Comparison of ENCODE assay signal across 12 cellular contexts in the genomic region with DNA sequence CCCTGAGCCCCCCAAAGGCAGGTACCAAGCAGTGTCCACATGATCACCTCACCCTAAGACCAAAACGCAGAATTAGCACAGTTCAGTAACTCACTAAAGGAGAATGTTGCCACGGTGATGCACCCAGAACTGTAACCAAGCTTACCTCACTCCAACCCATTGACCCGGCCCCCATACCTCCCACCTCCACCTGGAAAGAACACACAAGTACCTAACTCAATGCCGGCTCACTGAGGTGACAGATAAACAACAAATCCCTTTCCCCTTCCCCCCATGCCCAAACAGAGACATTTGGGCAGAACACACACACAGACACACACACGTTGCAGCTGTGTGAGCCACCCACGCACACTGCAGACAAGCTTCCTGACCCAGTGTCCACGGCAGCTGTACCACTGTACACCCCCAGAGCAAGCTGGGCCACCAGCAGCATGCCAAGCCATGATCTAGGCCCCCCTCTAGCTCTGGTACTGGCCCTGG. TPM values are rescaled to one million over a fixed set of nuclear protein-coding genes. Genes with fewer than 3 reads are reported as not detected.
A peak's percentile ranks its signal among the peaks of the same experiment; 100 is the strongest.
DNase-seq lines count a peak whose midpoint lies in the region; ATAC-seq and TF ChIP-seq lines count a peak whose summit lies in the region.
"Had no signal": no experiment of that assay in that cellular context is flagged by ENCODE, and none has a peak within 500 bp of the region (broad histone marks: within the 10 kb centered on the region; RNA-seq: fewer than 3 reads in every experiment).

No MANE protein-coding gene starts in this region.

- peaks cover 26% of the 10 kb centered on the region for H3K4me1 ChIP-seq in CD4-positive, CD25-positive, alpha-beta regulatory T cell (ENCODE audit: control insufficient read depth, insufficient read depth, low read length, poor library complexity, severe bottlenecking)
- H3K4me1 ChIP-seq in RWPE2 (ENCODE audit: insufficient read depth, poor library complexity, severe bottlenecking) (peaks cover 52% of the 10 kb centered on the region), gastroesophageal sphincter (peaks cover 0 to 66% (median 12%) of the 10 kb centered on the region in 3 donors), rectal smooth muscle tissue (ENCODE audit: control insufficient read depth, insufficient read depth, low read length) (peaks cover 5% of the 10 kb centered on the region)

- ATAC-seq in CD4-positive, CD25-positive, alpha-beta regulatory T cell (ENCODE audit: low read depth in 2 of 2): no peak
- ATAC-seq in RWPE2 (ENCODE audit: low read depth): no peak
- ATAC-seq in gastroesophageal sphincter: no peak
- ATAC-seq in HG03520 (IDR thresholded peaks at IDR 0.05; ENCODE audit: unreplicated experiment): no peak
- ATAC-seq in HG02678 (IDR thresholded peaks at IDR 0.05; ENCODE audit: unreplicated experiment): no peak

- no peak for TF ChIP-seq EP300 in gastroesophageal sphincter (IDR thresholded peaks at IDR 0.05)

- no peak for TF ChIP-seq POLR2A in gastroesophageal sphincter (IDR thresholded peaks at IDR 0.05)

- peaks cover 6 to 40% (median 16%) of the 10 kb centered on the region in 4 donors for H3K4me1 Mint-ChIP-seq in CD4-positive, CD25-positive, alpha-beta regulatory T cell

- peaks cover 0 to 2% (median 0%) of the 10 kb centered on the region in 7 donors for H3K9me3 Mint-ChIP-seq in CD4-positive, CD25-positive, alpha-beta regulatory T cell

- no peak overlapping the region for H3K4me3 ChIP-seq in CD4-positive, CD25-positive, alpha-beta regulatory T cell (ENCODE audit: low read depth, low read length)
- H3K4me3 ChIP-seq in RWPE2 (ENCODE audit: severe bottlenecking) (peak overlapping the region; percentile 40), gastroesophageal sphincter (peak overlapping the region; percentile 38 to 72), rectal smooth muscle tissue (ENCODE audit: low read length) (peak overlapping the region; percentile 77)

- WGBS in gastroesophageal sphincter (ENCODE audit: low coverage in 1 of 2), 2 donors: 40 to 100% methylated on average over 1 of the region's 7 CpGs

- peak overlapping the region in 1 of 3 donors; percentile 5 for H3K27ac Mint-ChIP-seq in CD4-positive, CD25-positive, alpha-beta regulatory T cell

- no peaks in the 10 kb centered on the region for H3K27me3 ChIP-seq in CD4-positive, CD25-positive, alpha-beta regulatory T cell (ENCODE audit: control insufficient read depth, insufficient read depth, low read length)
- no peaks in the 10 kb centered on the region for H3K27me3 ChIP-seq in RWPE2 (ENCODE audit: insufficient read depth, poor library complexity, severe bottlenecking)
- no peaks in the 10 kb centered on the region for H3K27me3 ChIP-seq in gastroesophageal sphincter
- H3K27me3 ChIP-seq in rectal smooth muscle tissue (ENCODE audit: control insufficient read depth, insufficient read depth, low read length): no peaks in the 10 kb centered on the region

- no peak overlapping the region for H3K9ac ChIP-seq in rectal smooth muscle tissue (ENCODE audit: low read length)

- peaks cover 4% of the 10 kb centered on the region for H3K27me3 Mint-ChIP-seq in CD4-positive, CD25-positive, alpha-beta regulatory T cell

- H3K36me3 Mint-ChIP-seq in CD4-positive, CD25-positive, alpha-beta regulatory T cell: no peaks in the 10 kb centered on the region

- no peak overlapping the region for H3K27ac ChIP-seq in CD4-positive, CD25-positive, alpha-beta regulatory T cell (ENCODE audit: insufficient read depth, low read length, poor library complexity, severe bottlenecking)
- H3K27ac ChIP-seq in RWPE2 (ENCODE audit: poor library complexity, severe bottlenecking) (peak overlapping the region; percentile 61), gastroesophageal sphincter (peak overlapping the region in 3 of 4 donors; percentile 76 to 80 (median 76)), rectal smooth muscle tissue (ENCODE audit: low read depth, low read length) (no peak overlapping the region)

- no peaks in the 10 kb centered on the region for H3K36me3 ChIP-seq in CD4-positive, CD25-positive, alpha-beta regulatory T cell (ENCODE audit: control insufficient read depth, insufficient read depth, low read length)
- H3K36me3 ChIP-seq in RWPE2 (ENCODE audit: low read depth): no peaks in the 10 kb centered on the region
- H3K36me3 ChIP-seq in gastroesophageal sphincter: no peaks in the 10 kb centered on the region
- H3K36me3 ChIP-seq in rectal smooth muscle tissue (ENCODE audit: control insufficient read depth, insufficient read depth, low read length): no peaks in the 10 kb centered on the region

- H3K4me3 Mint-ChIP-seq in CD4-positive, CD25-positive, alpha-beta regulatory T cell: peak overlapping the region in 3 of 4 donors; percentile 1 to 24 (median 13)

- no peaks in the 10 kb centered on the region for H3K9me3 ChIP-seq in CD4-positive, CD25-positive, alpha-beta regulatory T cell (ENCODE audit: control insufficient read depth in 2 of 2, low read length in 2 of 2)
- no peaks in the 10 kb centered on the region for H3K9me3 ChIP-seq in RWPE2 (ENCODE audit: severe bottlenecking)
- no peaks in the 10 kb centered on the region for H3K9me3 ChIP-seq in gastroesophageal sphincter

- TF ChIP-seq CTCF in RWPE2 (IDR thresholded peaks at IDR 0.05; ENCODE audit: poor library complexity, severe bottlenecking) (no peak), gastroesophageal sphincter (IDR thresholded peaks at IDR 0.05) (no peak)

- DNase-seq in CD4-positive, CD25-positive, alpha-beta regulatory T cell: no peak
- DNase-seq in RWPE2 (ENCODE audit: low spot score) (no peak), HuH-7.5 (ENCODE audit: low spot score) (no peak)
- no peak for DNase-seq in activated CD4-positive, alpha-beta T cell treated with anti-CD3 and anti-CD28 coated beads, Interleukin-2, amount 50 U/mL, for 4 hours
- DNase-seq: activated CD4-positive, alpha-beta T cell treated with anti-CD3 and anti-CD28 coated beads for 1 hour; DMS153; NCI-H1417 treated with DMSO at 0.1 percent for 48 hours had no signal

RNA-seq across cellular contexts. Expression of a gene that starts 1.3 kb away (rescaled TPM):
- 0.79 TPM for total RNA-seq in CD4-positive, CD25-positive, alpha-beta regulatory T cell
- under 1 TPM in 2 of 4 donors, not detected in 2; 0.10 to 0.14 TPM for polyA plus RNA-seq in CD4-positive, CD25-positive, alpha-beta regulatory T cell
- 10 to 100 TPM; 19.3 to 56.8 (median 25.5) TPM for total RNA-seq in gastroesophageal sphincter

RNA-seq across cellular contexts. Expression of a gene that starts 15.6 kb away (rescaled TPM):
- total RNA-seq in CD4-positive, CD25-positive, alpha-beta regulatory T cell: 4.9 TPM
- polyA plus RNA-seq in CD4-positive, CD25-positive, alpha-beta regulatory T cell: 10 to 100 TPM in 1 of 4 donors, 1 to 10 TPM in 3; 7.3 to 12.7 (median 8.7) TPM
- total RNA-seq in gastroesophageal sphincter: 10 to 100 TPM; 40.7 to 66.8 (median 53.3) TPM

RNA-seq across cellular contexts. Expression of a gene that starts 32.1 kb away (rescaled TPM):
- total RNA-seq in CD4-positive, CD25-positive, alpha-beta regulatory T cell: not detected
- polyA plus RNA-seq in CD4-positive, CD25-positive, alpha-beta regulatory T cell: under 1 TPM in 1 of 4 donors, not detected in 3; 0.45 TPM
- 1 to 10 TPM in 2 of 4 donors, under 1 TPM in 2; 0.42 to 1.9 (median 0.75) TPM for total RNA-seq in gastroesophageal sphincter
- total RNA-seq: frontal cortex had no signal

RNA-seq across cellular contexts. Expression of a gene that starts 51.6 kb away (rescaled TPM):
- 34.5 TPM for total RNA-seq in CD4-positive, CD25-positive, alpha-beta regulatory T cell
- polyA plus RNA-seq in CD4-positive, CD25-positive, alpha-beta regulatory T cell: 10 to 100 TPM; 31.5 to 40.2 (median 32.8) TPM
- 10 to 100 TPM; 17.0 to 20.0 (median 18.8) TPM for total RNA-seq in gastroesophageal sphincter

Comparison
In these comparisons a context has a peak if more than half of its experiments do, and no peak if none do; other contexts are left out.
1. H3K27ac ChIP-seq: peak in RWPE2 (single experiment) and gastroesophageal sphincter (3 of 4); none in CD4-positive, CD25-positive, alpha-beta regulatory T cell (single experiment) and rectal smooth muscle tissue (single experiment).
2. RNA of a gene that starts 1.3 kb away (total RNA-seq): 19.3 to 56.8 TPM in gastroesophageal sphincter; 0.79 TPM in CD4-positive, CD25-positive, alpha-beta regulatory T cell (single experiment); every median in the first group is over 10 times any median in the second.